ENCODE assay signal across 37 cellular contexts in the genomic region with DNA sequence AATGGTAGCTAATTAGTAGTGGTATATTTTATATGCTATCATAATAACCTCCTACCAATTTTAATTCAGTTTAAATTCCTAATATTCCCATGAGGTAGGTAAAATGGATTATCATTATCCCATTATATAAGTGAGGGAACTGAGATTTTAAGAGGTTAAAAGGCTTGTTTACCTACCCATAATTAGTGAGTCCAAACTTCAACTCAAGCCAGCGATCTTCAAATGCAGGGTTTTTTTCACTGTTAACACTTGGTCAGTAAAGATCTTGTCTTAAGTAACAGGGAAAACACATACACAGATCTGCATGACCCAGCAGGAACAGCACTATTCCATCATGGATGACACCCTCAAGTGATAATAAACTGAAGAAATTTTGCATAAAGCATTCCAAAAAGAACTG. TPM values are rescaled to one million over a fixed set of nuclear protein-coding genes. Genes with fewer than 3 reads are reported as not detected.
"Had no signal": no experiment of that assay in that cellular context is flagged by ENCODE, and none has a peak within 500 bp of the region (broad histone marks: within the 10 kb centered on the region; RNA-seq: fewer than 3 reads in every experiment).

No MANE protein-coding gene starts in this region.

- H3K4me1 ChIP-seq: foreskin keratinocyte had no signal

- H3K27ac Mint-ChIP-seq: activated CD4-positive, alpha-beta memory T cell treated with anti-CD3 and anti-CD28 coated beads, Interleukin-2, amount 10 ng/mL, durations not matched to agents 7 days and 5 days; activated CD4-positive, alpha-beta T cell treated with anti-CD3 and anti-CD28 coated beads, Interleukin-2, amount 10 ng/mL, durations not matched to agents 7 days and 5 days; activated naive CD4-positive, alpha-beta T cell treated with anti-CD3 and anti-CD28 coated beads, Interleukin-2, amount 50 U/mL, for 24 hours; activated naive CD8-positive, alpha-beta T cell treated with anti-CD3 and anti-CD28 coated beads for 36 hours; activated naive CD8-positive, alpha-beta T cell treated with anti-CD3 and anti-CD28 coated beads, Interleukin-2, amount 50 U/mL, for 24 hours; activated T-cell treated with anti-CD3 and anti-CD28 coated beads, Interleukin-2, amount 50 U/mL, for 24 hours; activated T-cell treated with anti-CD3 and anti-CD28 coated beads, Interleukin-2, amount 50 U/mL, for 72 hours; effector memory CD8-positive, alpha-beta T cell; T-helper 17 cell; T-helper 2 cell treated with Interferon-gamma antibody and Interleukin-4, amounts not matched to agents 5 μg/mL and 100 μg/mL, for 36 hours; WTC11 had no signal

- H3K27me3 ChIP-seq: adrenal gland, body of pancreas, esophagus muscularis mucosa, foreskin keratinocyte, gastrocnemius medialis had no signal

- H3K27ac ChIP-seq: adrenal gland, body of pancreas, esophagus muscularis mucosa, foreskin keratinocyte, VCaP had no signal

- DNase-seq: activated CD4-positive, alpha-beta memory T cell treated with anti-CD3 and anti-CD28 coated beads, Interleukin-2, amount 10 ng/mL, durations not matched to agents 7 days and 5 days; activated CD4-positive, alpha-beta T cell treated with anti-CD3 and anti-CD28 coated beads for 1 hour; activated CD4-positive, alpha-beta T cell treated with anti-CD3 and anti-CD28 coated beads for 4 hours; activated CD4-positive, alpha-beta T cell treated with anti-CD3 and anti-CD28 coated beads, Interleukin-2, amount 10 ng/mL, durations not matched to agents 7 days and 5 days; activated CD4-positive, alpha-beta T cell treated with anti-CD3 and anti-CD28 coated beads, Interleukin-2, amount 50 U/mL, for 4 hours; activated CD8-positive, alpha-beta memory T cell treated with anti-CD3 and anti-CD28 coated beads, Interleukin-2, amount 50 U/mL, for 48 hours; activated effector memory CD4-positive, alpha-beta T cell treated with Interleukin-2 at 50 U/mL for 16 hours; activated gamma-delta T cell treated with Interleukin-2 at 50 U/mL for 16 hours; activated naive CD4-positive, alpha-beta T cell treated with Interleukin-2 at 50 U/mL for 16 hours; activated naive CD8-positive, alpha-beta T cell treated with anti-CD3 and anti-CD28 coated beads for 36 hours; activated naive CD8-positive, alpha-beta T cell treated with anti-CD3 and anti-CD28 coated beads, Interleukin-2, amount 50 U/mL, for 24 hours; activated T-cell treated with anti-CD3 and anti-CD28 coated beads for 4 hours; activated T-cell treated with anti-CD3 and anti-CD28 coated beads, Interleukin-2, amount 50 U/mL, for 24 hours; activated T-cell treated with anti-CD3 and anti-CD28 coated beads, Interleukin-2, amount 50 U/mL, for 72 hours; adrenal gland; amygdala; aorta; body of pancreas; caudate nucleus; cortex of kidney; dermis blood vessel endothelial cell; effector CD4-positive, alpha-beta T cell; effector memory CD8-positive, alpha-beta T cell; erythroblast; foreskin keratinocyte; gastrocnemius medialis; T-helper 1 cell; T-helper 17 cell had no signal

- H3K4me3 ChIP-seq: adrenal gland, body of pancreas, esophagus muscularis mucosa, gastrocnemius medialis had no signal

- FAIRE-seq: colon, TTC549 had no signal

- H3K4me3 Mint-ChIP-seq: activated CD4-positive, alpha-beta memory T cell treated with anti-CD3 and anti-CD28 coated beads, Interleukin-2, amount 10 ng/mL, durations not matched to agents 7 days and 5 days; activated CD4-positive, alpha-beta T cell treated with anti-CD3 and anti-CD28 coated beads, Interleukin-2, amount 10 ng/mL, durations not matched to agents 7 days and 5 days; activated naive CD4-positive, alpha-beta T cell treated with anti-CD3 and anti-CD28 coated beads, Interleukin-2, amount 50 U/mL, for 24 hours; activated naive CD8-positive, alpha-beta T cell treated with anti-CD3 and anti-CD28 coated beads for 36 hours; activated naive CD8-positive, alpha-beta T cell treated with anti-CD3 and anti-CD28 coated beads, Interleukin-2, amount 50 U/mL, for 24 hours; activated T-cell treated with anti-CD3 and anti-CD28 coated beads, Interleukin-2, amount 50 U/mL, for 24 hours; activated T-cell treated with anti-CD3 and anti-CD28 coated beads, Interleukin-2, amount 50 U/mL, for 72 hours; effector memory CD8-positive, alpha-beta T cell; T-helper 17 cell; T-helper 2 cell treated with Interferon-gamma antibody and Interleukin-4, amounts not matched to agents 5 μg/mL and 100 μg/mL, for 36 hours; WTC11 had no signal

- H3K27me3 Mint-ChIP-seq: activated CD4-positive, alpha-beta memory T cell treated with anti-CD3 and anti-CD28 coated beads, Interleukin-2, amount 10 ng/mL, durations not matched to agents 7 days and 5 days; activated CD4-positive, alpha-beta T cell treated with anti-CD3 and anti-CD28 coated beads, Interleukin-2, amount 10 ng/mL, durations not matched to agents 7 days and 5 days; activated naive CD4-positive, alpha-beta T cell treated with anti-CD3 and anti-CD28 coated beads, Interleukin-2, amount 50 U/mL, for 24 hours; activated naive CD8-positive, alpha-beta T cell treated with anti-CD3 and anti-CD28 coated beads for 36 hours; activated naive CD8-positive, alpha-beta T cell treated with anti-CD3 and anti-CD28 coated beads, Interleukin-2, amount 50 U/mL, for 24 hours; activated T-cell treated with anti-CD3 and anti-CD28 coated beads, Interleukin-2, amount 50 U/mL, for 24 hours; effector memory CD8-positive, alpha-beta T cell; T-helper 17 cell had no signal

- H3K4me1 Mint-ChIP-seq: activated CD4-positive, alpha-beta memory T cell treated with anti-CD3 and anti-CD28 coated beads, Interleukin-2, amount 10 ng/mL, durations not matched to agents 7 days and 5 days; activated naive CD4-positive, alpha-beta T cell treated with anti-CD3 and anti-CD28 coated beads, Interleukin-2, amount 50 U/mL, for 24 hours; activated naive CD8-positive, alpha-beta T cell treated with anti-CD3 and anti-CD28 coated beads, Interleukin-2, amount 50 U/mL, for 24 hours; T-helper 17 cell; WTC11 had no signal

- H3K9me3 ChIP-seq: adrenal gland, body of pancreas, esophagus muscularis mucosa, gastrocnemius medialis had no signal

- H3K9me3 Mint-ChIP-seq: activated CD4-positive, alpha-beta memory T cell treated with anti-CD3 and anti-CD28 coated beads, Interleukin-2, amount 10 ng/mL, durations not matched to agents 7 days and 5 days; activated CD4-positive, alpha-beta T cell treated with anti-CD3 and anti-CD28 coated beads, Interleukin-2, amount 10 ng/mL, durations not matched to agents 7 days and 5 days; activated naive CD4-positive, alpha-beta T cell treated with anti-CD3 and anti-CD28 coated beads, Interleukin-2, amount 50 U/mL, for 24 hours; activated naive CD8-positive, alpha-beta T cell treated with anti-CD3 and anti-CD28 coated beads for 36 hours; activated naive CD8-positive, alpha-beta T cell treated with anti-CD3 and anti-CD28 coated beads, Interleukin-2, amount 50 U/mL, for 24 hours; activated T-cell treated with anti-CD3 and anti-CD28 coated beads, Interleukin-2, amount 50 U/mL, for 24 hours; activated T-cell treated with anti-CD3 and anti-CD28 coated beads, Interleukin-2, amount 50 U/mL, for 72 hours; effector memory CD8-positive, alpha-beta T cell; T-helper 2 cell treated with Interferon-gamma antibody and Interleukin-4, amounts not matched to agents 5 μg/mL and 100 μg/mL, for 36 hours; WTC11 had no signal

- ATAC-seq: activated naive CD8-positive, alpha-beta T cell treated with anti-CD3 and anti-CD28 coated beads, Interleukin-2, amount 50 U/mL, for 24 hours; activated T-cell treated with anti-CD3 and anti-CD28 coated beads, Interleukin-2, amount 50 U/mL, for 72 hours; body of pancreas; effector memory CD8-positive, alpha-beta T cell; foreskin keratinocyte; gastrocnemius medialis; T-helper 17 cell; WTC11 had no signal

RNA-seq across cellular contexts. Expression of gene FABP2, which starts 31.3 kb away (rescaled TPM):
- total RNA-seq: activated CD4-positive, alpha-beta memory T cell treated with anti-CD3 and anti-CD28 coated beads, Interleukin-2, amount 10 ng/mL, durations not matched to agents 7 days and 5 days; activated CD4-positive, alpha-beta T cell treated with anti-CD3 and anti-CD28 coated beads, Interleukin-2, amount 10 ng/mL, durations not matched to agents 7 days and 5 days; activated naive CD8-positive, alpha-beta T cell treated with anti-CD3 and anti-CD28 coated beads for 36 hours; activated T-cell treated with anti-CD3 and anti-CD28 coated beads, Interleukin-2, amount 50 U/mL, for 72 hours; aorta; body of pancreas; chondrocyte; dermis blood vessel endothelial cell; esophagus muscularis mucosa; foreskin keratinocyte; glomerular endothelial cell; T-helper 17 cell; WTC11 had no signal
- polyA plus RNA-seq: foreskin keratinocyte had no signal
